10 cellular contexts compared by ENCODE assay signal in genomic region chr9:107239474-107239873, GRCh38. TPM values are rescaled to one million over a fixed set of nuclear protein-coding genes. Genes with fewer than 3 reads are reported as not detected.
DNase-seq lines count a peak whose midpoint lies in the region; ATAC-seq and TF ChIP-seq lines count a peak whose summit lies in the region.
"Had no signal": no experiment of that assay in that cellular context is flagged by ENCODE, and none has a peak within 500 bp of the region (broad histone marks: within the 10 kb centered on the region; RNA-seq: fewer than 3 reads in every experiment).

No MANE protein-coding gene starts in this region.

- no peak for DNase-seq in heart right ventricle
- no peak for DNase-seq in cardiac septum (ENCODE audit: low spot score)
- peak; percentile 72 for DNase-seq in RWPE1 (ENCODE audit: low spot score)
- DNase-seq in foreskin fibroblast = peak; percentile 43 to 67
- DNase-seq in tibial nerve (ENCODE audit: low spot score in 2 of 2) = no peak
- DNase-seq in NCI-H2107 treated with DMSO at 0.1 percent for 48 hours (lab: John Stamatoyannopoulos, UW; ENCODE audit: unreplicated experiment) = no peak
- DNase-seq: activated naive CD8-positive, alpha-beta T cell treated with anti-CD3 and anti-CD28 coated beads, Interleukin-2, amount 10 ng/mL, durations not matched to agents 7 days and 5 days; DMS79 had no signal

- H3K27me3 ChIP-seq in heart right ventricle (no peaks in the 10 kb centered on the region), tibial nerve (no peaks in the 10 kb centered on the region)

- 54% methylated on average over 2 of the region's 2 CpGs for WGBS in heart right ventricle, 2 donors
- 51 to 59% methylated on average over 2 of the region's 2 CpGs for WGBS in tibial nerve, 2 donors

- TF ChIP-seq POLR2A in tibial nerve (IDR thresholded peaks at IDR 0.05) = no peak

- ATAC-seq in heart right ventricle = peak in 1 of 8 donors; percentile 62
- ATAC-seq in HG03159 (IDR thresholded peaks at IDR 0.05; ENCODE audit: unreplicated experiment) = no peak
- ATAC-seq in GM21717 (IDR thresholded peaks at IDR 0.05; ENCODE audit: unreplicated experiment) = no peak

- intact Hi-C loops in heart right ventricle (cut with DNase I) = loop anchor here in 6 of 10 donors (1.0 to 5.0 kb wide), 2 partner anchors 102 to 103 kb away; no protein-coding TSS in a partner anchor
- intact Hi-C loops in cardiac septum (cut with DNase I) = loop anchor here (5.0 kb wide), 1 partner anchor 103 kb away; no protein-coding TSS in a partner anchor

- H3K4me3 ChIP-seq in heart right ventricle (no peak overlapping the region), foreskin fibroblast (ENCODE audit: low read depth in 1 of 2, low read length in 2 of 2) (no peak overlapping the region), tibial nerve (no peak overlapping the region)

- no peak for TF ChIP-seq EP300 in tibial nerve (IDR thresholded peaks at IDR 0.05)

- POLR2A ChIA-PET in RWPE1 (lab: Yijun Ruan, JAX; ENCODE audit: low non-redundant PET) = no interaction called here

- H3K36me3 ChIP-seq in heart right ventricle (no peaks in the 10 kb centered on the region), tibial nerve (no peaks in the 10 kb centered on the region)

- H3K4me1 ChIP-seq in heart right ventricle (no peaks in the 10 kb centered on the region), tibial nerve (peaks cover 0 to 8% (median 0%) of the 10 kb centered on the region in 4 donors)

- CTCF ChIA-PET in RWPE1 (lab: Yijun Ruan, JAX) = interaction anchor here (0.6 to 1.9 kb wide), 10 partner anchors 12 to 542 kb away, joined by 3 to 11 read pairs (median 4); no protein-coding TSS in a partner anchor

- no peak overlapping the region for H3K27ac ChIP-seq in heart right ventricle
- H3K27ac ChIP-seq in RWPE1 = no peak overlapping the region
- no peak overlapping the region for H3K27ac ChIP-seq in tibial nerve

- no peaks in the 10 kb centered on the region for H3K9me3 ChIP-seq in heart right ventricle
- H3K9me3 ChIP-seq in tibial nerve = no peaks in the 10 kb centered on the region

- TF ChIP-seq CTCF in heart right ventricle (IDR thresholded peaks at IDR 0.05) = peak in 7 of 9 donors; percentile 34 to 58 (median 50)
- peak; percentile 43 for TF ChIP-seq CTCF in RWPE1 (conservative IDR thresholded peaks at IDR 0.05; ENCODE audit: low read depth)
- peak; percentile 39 for TF ChIP-seq CTCF in foreskin fibroblast (IDR thresholded peaks at IDR 0.05; ENCODE audit: low read depth, low read length)
- TF ChIP-seq CTCF in tibial nerve (IDR thresholded peaks at IDR 0.05) = peak in 4 of 5 experiments; percentile 7 to 44 (median 20)

RNA-seq across cellular contexts. Expression of gene RAD23B, which starts 43.6 kb away (rescaled TPM):
- total RNA-seq in heart right ventricle (100 to 1,000 TPM in 7 of 10 donors, 10 to 100 TPM in 3; 85.5 to 122 (median 106) TPM), cardiac septum (103 TPM), tibial nerve (10 to 100 TPM; 87.3 to 98.6 (median 93.1) TPM)
- polyA plus RNA-seq in heart right ventricle = 10 to 100 TPM; 41.7 to 57.1 TPM

Comparison
In these comparisons a context has a peak if more than half of its experiments do, and no peak if none do; other contexts are left out.
1. DNase-seq: peak in RWPE1 (single experiment) and foreskin fibroblast (2 of 2); none in heart right ventricle (0 of 2), cardiac septum (single experiment), tibial nerve (0 of 2) and NCI-H2107 treated with DMSO at 0.1 percent for 48 hours (single experiment).
2. Peak in every context shown above with its lines, with median percentiles within 50 percentile points of each other: CTCF ChIP-seq.